In the genomic region with DNA sequence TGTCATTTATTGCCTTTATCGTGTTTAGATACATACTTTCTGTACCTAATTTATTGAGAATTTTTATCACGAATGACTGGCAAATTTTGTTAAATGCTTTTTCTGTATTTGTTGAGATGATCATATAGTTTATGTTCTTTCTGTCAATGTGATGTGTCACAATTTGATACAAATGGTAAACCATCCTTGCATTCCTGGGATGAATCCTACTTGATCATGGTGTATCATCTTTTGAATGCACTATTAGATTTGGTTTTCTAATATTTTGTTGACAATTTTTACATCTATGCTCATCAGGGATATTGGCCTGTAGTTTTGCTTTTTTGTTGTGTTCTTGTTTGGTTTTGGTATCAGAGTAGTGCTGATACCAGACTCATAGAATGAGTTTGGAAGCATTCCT, we compare ENCODE assay signal across 24 cellular contexts.
A peak's percentile ranks its signal among the peaks of the same experiment; 100 is the strongest.
DNase-seq lines count a peak whose midpoint lies in the region; ATAC-seq, FAIRE-seq and TF ChIP-seq lines count a peak whose summit lies in the region.
"Had no signal": no experiment of that assay in that cellular context is flagged by ENCODE, and none has a peak within 500 bp of the region (broad histone marks: within the 10 kb centered on the region; RNA-seq: fewer than 3 reads in every experiment).

No MANE protein-coding gene starts in this region.

- ATAC-seq in HepG2: no peak
- no peak for ATAC-seq in right lobe of liver
- ATAC-seq in K562: no peak
- ATAC-seq: CD8-positive, alpha-beta T cell; GM23338 had no signal

- CTCF ChIA-PET in HepG2 (lab: Yijun Ruan, JAX; ENCODE audit: low intra/inter-chr PET ratio, low total read pairs): no interaction called here
- CTCF ChIA-PET in K562 (lab: Yijun Ruan, JAX; ENCODE audit: low intra/inter-chr PET ratio): no interaction called here

- FAIRE-seq in HepG2 (lab: Jason Lieb, UNC) (no peak), K562 (lab: Jason Lieb, UNC) (no peak)
- FAIRE-seq: A204.1, G401.6, GM12892, GM19239 had no signal

- H3K27me3 ChIP-seq in HepG2 (ENCODE audit: control insufficient read depth in 1 of 2, insufficient read depth in 2 of 2, low read length in 2 of 2) (no peaks in the 10 kb centered on the region), right lobe of liver (no peaks in the 10 kb centered on the region), K562 (ENCODE audit: control insufficient read depth in 2 of 2, insufficient read depth in 2 of 2, low read length in 2 of 2) (no peaks in the 10 kb centered on the region), smooth muscle cell (ENCODE audit: low read depth) (no peaks in the 10 kb centered on the region)
- H3K27me3 ChIP-seq: BLaER1 had no signal

- H3K9me3 ChIP-seq in HepG2 (ENCODE audit: low read length): peaks cover 31% of the 10 kb centered on the region
- peaks cover 0 to 8% (median 0%) of the 10 kb centered on the region in 4 donors for H3K9me3 ChIP-seq in right lobe of liver
- no peaks in the 10 kb centered on the region for H3K9me3 ChIP-seq in K562 (replicated peaks; ENCODE audit: control insufficient read depth, insufficient read depth, low read depth, low read length)
- peaks cover 10% of the 10 kb centered on the region for H3K9me3 ChIP-seq in smooth muscle cell (replicated peaks; ENCODE audit: low read depth)

- H3K36me3 ChIP-seq in HepG2 (replicated peaks in 1 of 2; ENCODE audit: control insufficient read depth in 1 of 2, insufficient read depth in 2 of 2, low read length in 2 of 2) (no peaks in the 10 kb centered on the region), right lobe of liver (no peaks in the 10 kb centered on the region), K562 (ENCODE audit: control insufficient read depth, insufficient read depth, low read length) (no peaks in the 10 kb centered on the region), smooth muscle cell (ENCODE audit: low read depth) (peaks cover 5% of the 10 kb centered on the region)
- H3K36me3 ChIP-seq: BLaER1 had no signal

- H3K79me2 ChIP-seq in HepG2 (ENCODE audit: insufficient read depth, low read length): no peaks in the 10 kb centered on the region
- H3K79me2 ChIP-seq in K562 (ENCODE audit: control insufficient read depth, insufficient read depth, low read length): no peaks in the 10 kb centered on the region
- H3K79me2 ChIP-seq in smooth muscle cell (ENCODE audit: low read depth): no peaks in the 10 kb centered on the region

- in situ Hi-C loops in HepG2 (cut with HindIII; ENCODE audit: extremely low pct_ligation_motif_present, low pct_unique_long_range_greater_than_20kb) (no loop called here), K562 (cut with MboI) (no loop called here)

- intact Hi-C loops in HepG2 (cut with micrococcal nuclease; ENCODE audit: unreplicated experiment): loop anchor here (5.0 kb wide), 1 partner anchor 204 kb away; no protein-coding TSS in a partner anchor
- intact Hi-C loops in right lobe of liver (cut with DNase I): no loop called here
- intact Hi-C loops in K562 (cut with micrococcal nuclease): no loop called here
- intact Hi-C loops in activated T-helper 2 cell treated with anti-CD3 and anti-CD28 coated beads, Interferon-gamma antibody, Interleukin-2, Interleukin-4, amounts not matched to agents 10 μg/mL and 5 μg/mL and 100 μg/mL, durations not matched to agents 14 hours and 24 hours and 36 hours (cut with micrococcal nuclease): no loop called here

- H3K27ac ChIP-seq in HepG2 (ENCODE audit: extremely low read length, insufficient read depth, low read length) (no peak overlapping the region), right lobe of liver (no peak overlapping the region), K562 (ENCODE audit: extremely low read depth, low read depth, low read length) (no peak overlapping the region), smooth muscle cell (ENCODE audit: low read depth) (no peak overlapping the region)
- H3K27ac ChIP-seq: 22Rv1, BLaER1, C4-2B had no signal

- POLR2A ChIA-PET in HepG2 (lab: Yijun Ruan, JAX) (no interaction called here), K562 (lab: Yijun Ruan, JAX) (no interaction called here)

- TF ChIP-seq CTCF in HepG2 (CRISPR knock-in tag; IDR thresholded peaks at IDR 0.05) (no peak), right lobe of liver (IDR thresholded peaks at IDR 0.05) (no peak), K562 (IDR thresholded peaks at IDR 0.05 in 2 of 3, conservative IDR thresholded peaks at IDR 0.05 in 1 of 3; ENCODE audit: insufficient read depth in 2 of 3, low read depth in 1 of 3, low read length in 3 of 3) (no peak), smooth muscle cell (IDR thresholded peaks at IDR 0.05; ENCODE audit: borderline replicate concordance, insufficient read depth, poor library complexity, severe bottlenecking) (no peak)

- WGBS in HepG2 (ENCODE audit: low lambda C conversion rate): 92% methylated on average over 2 of the region's 2 CpGs
- WGBS in right lobe of liver (ENCODE audit: insufficient coverage, low coverage, low lambda C conversion rate, missing lambda C conversion rate): 78% methylated on average over 2 of the region's 2 CpGs
- WGBS in K562 (ENCODE audit: insufficient coverage, low coverage, missing lambda C conversion rate): 15% methylated on average over 2 of the region's 2 CpGs
- 94% methylated on average over 2 of the region's 2 CpGs for WGBS in smooth muscle cell (ENCODE audit: low lambda C conversion rate)

- DNase-seq in HepG2 (ENCODE audit: low spot score) (no peak), right lobe of liver (no peak), M059J (ENCODE audit: low read depth) (peak; percentile 3), K562 (ENCODE audit: extremely low read depth in 1 of 4, low spot score in 3 of 4) (no peak), GM19238 (ENCODE audit: insufficient read length, low spot score) (no peak), smooth muscle cell (lab: John Stamatoyannopoulos, UW; ENCODE audit: unreplicated experiment) (no peak)
- no peak for DNase-seq in activated CD8-positive, alpha-beta memory T cell treated with anti-CD3 and anti-CD28 coated beads, Interleukin-2, amount 50 U/mL, for 4 hours
- no peak for DNase-seq in activated T-helper 2 cell treated with anti-CD3 and anti-CD28 coated beads, Interferon-gamma antibody, Interleukin-2, Interleukin-4, amounts not matched to agents 10 μg/mL and 5 μg/mL and 100 μg/mL, durations not matched to agents 14 hours and 24 hours and 36 hours (ENCODE audit: low spot score)
- DNase-seq: Caco-2; CD4-positive, CD25-positive, alpha-beta regulatory T cell; CD8-positive, alpha-beta T cell; DMS153; DND-41; H9; HFFc6 had no signal

- H3K27me3 Mint-ChIP-seq in activated T-helper 2 cell treated with anti-CD3 and anti-CD28 coated beads, Interferon-gamma antibody, Interleukin-2, Interleukin-4, amounts not matched to agents 10 μg/mL and 5 μg/mL and 100 μg/mL, durations not matched to agents 14 hours and 24 hours and 36 hours (ENCODE audit: low read depth): no peaks in the 10 kb centered on the region
- H3K27me3 Mint-ChIP-seq: B cell; CD4-positive, CD25-positive, alpha-beta regulatory T cell had no signal

- H4K20me1 ChIP-seq in HepG2 (ENCODE audit: insufficient read depth, low read length) (no peaks in the 10 kb centered on the region), K562 (replicated peaks; ENCODE audit: control insufficient read depth, insufficient read depth, low read length) (no peaks in the 10 kb centered on the region), smooth muscle cell (ENCODE audit: low read depth) (no peaks in the 10 kb centered on the region)
- H4K20me1 ChIP-seq: BLaER1 had no signal

- H3K9me3 Mint-ChIP-seq in activated T-helper 2 cell treated with anti-CD3 and anti-CD28 coated beads, Interferon-gamma antibody, Interleukin-2, Interleukin-4, amounts not matched to agents 10 μg/mL and 5 μg/mL and 100 μg/mL, durations not matched to agents 14 hours and 24 hours and 36 hours: peaks cover 56% of the 10 kb centered on the region

- TF ChIP-seq EP300 in HepG2 (IDR thresholded peaks at IDR 0.05; ENCODE audit: low read depth in 2 of 2, low read length in 2 of 2) (no peak), HepG2 (CRISPR knock-in tag; IDR thresholded peaks at IDR 0.05; ENCODE audit: borderline replicate concordance) (no peak), K562 (IDR thresholded peaks at IDR 0.05; ENCODE audit: low read length) (no peak)

- no peak for TF ChIP-seq RAD21 in HepG2 (CRISPR knock-in tag; IDR thresholded peaks at IDR 0.05)
- no peak for TF ChIP-seq RAD21 in K562 (CRISPR knock-in tag; conservative IDR thresholded peaks at IDR 0.05 in 1 of 2, IDR thresholded peaks at IDR 0.05 in 1 of 2)

- H3K4me2 ChIP-seq in HepG2 (ENCODE audit: low read depth, low read length): no peak overlapping the region
- H3K4me2 ChIP-seq in K562 (ENCODE audit: insufficient read depth, low read length): no peak overlapping the region
- H3K4me2 ChIP-seq in smooth muscle cell: no peak overlapping the region
- H3K4me2 ChIP-seq: BLaER1, GM23338 had no signal

- H3K4me3 ChIP-seq in HepG2 (replicated peaks in 1 of 3; ENCODE audit: insufficient read depth in 1 of 3, low read depth in 2 of 3, low read length in 3 of 3): no peak overlapping the region
- H3K4me3 ChIP-seq in right lobe of liver: no peak overlapping the region
- H3K4me3 ChIP-seq in K562: no peak overlapping the region
- no peak overlapping the region for H3K4me3 ChIP-seq in smooth muscle cell
- H3K4me3 ChIP-seq: BLaER1, GM23338 had no signal

- H3K9ac ChIP-seq in HepG2 (ENCODE audit: insufficient read depth, low read depth, low read length) (no peak overlapping the region), K562 (ENCODE audit: insufficient read depth in 1 of 2, low read depth in 2 of 2, low read length in 2 of 2) (no peak overlapping the region), smooth muscle cell (ENCODE audit: low read depth) (no peak overlapping the region)
- H3K9ac ChIP-seq: BLaER1 had no signal

- peaks cover 17% of the 10 kb centered on the region for H3K4me1 ChIP-seq in HepG2 (ENCODE audit: insufficient read depth, low read length)
- H3K4me1 ChIP-seq in right lobe of liver: no peaks in the 10 kb centered on the region
- H3K4me1 ChIP-seq in K562 (replicated peaks in 1 of 2; ENCODE audit: control insufficient read depth in 2 of 2, insufficient read depth in 2 of 2, low read length in 2 of 2): no peaks in the 10 kb centered on the region
- no peaks in the 10 kb centered on the region for H3K4me1 ChIP-seq in smooth muscle cell (ENCODE audit: low read depth)
- H3K4me1 ChIP-seq: BLaER1, Caco-2 had no signal

- peaks cover 4% of the 10 kb centered on the region for H3K36me3 Mint-ChIP-seq in activated T-helper 2 cell treated with anti-CD3 and anti-CD28 coated beads, Interferon-gamma antibody, Interleukin-2, Interleukin-4, amounts not matched to agents 10 μg/mL and 5 μg/mL and 100 μg/mL, durations not matched to agents 14 hours and 24 hours and 36 hours (ENCODE audit: low read depth)

- no TSS peak for BruUV-seq in HepG2 (replicated peaks; lab: Mats Ljungman, UMichigan)
- BruUV-seq in K562 (replicated peaks; lab: Mats Ljungman, UMichigan): no TSS peak

- no peaks in the 10 kb centered on the region for H3F3A ChIP-seq in smooth muscle cell (ENCODE audit: low read depth)

- TF ChIP-seq POLR2A in HepG2 (IDR thresholded peaks at IDR 0.05; ENCODE audit: insufficient read depth in 1 of 2, low read depth in 2 of 2, low read length in 2 of 2): no peak
- TF ChIP-seq POLR2A in right lobe of liver (IDR thresholded peaks at IDR 0.05): no peak
- TF ChIP-seq POLR2A in K562 (conservative IDR thresholded peaks at IDR 0.05): no peak

- H3K4me3 Mint-ChIP-seq in activated T-helper 2 cell treated with anti-CD3 and anti-CD28 coated beads, Interferon-gamma antibody, Interleukin-2, Interleukin-4, amounts not matched to agents 10 μg/mL and 5 μg/mL and 100 μg/mL, durations not matched to agents 14 hours and 24 hours and 36 hours (ENCODE audit: low read depth): no peak overlapping the region
- H3K4me3 Mint-ChIP-seq: B cell; CD4-positive, CD25-positive, alpha-beta regulatory T cell; CD8-positive, alpha-beta T cell; GM23338; H9; HFFc6 had no signal

- no peak overlapping the region for H3K27ac Mint-ChIP-seq in activated T-helper 2 cell treated with anti-CD3 and anti-CD28 coated beads, Interferon-gamma antibody, Interleukin-2, Interleukin-4, amounts not matched to agents 10 μg/mL and 5 μg/mL and 100 μg/mL, durations not matched to agents 14 hours and 24 hours and 36 hours
- H3K27ac Mint-ChIP-seq: B cell; CD4-positive, CD25-positive, alpha-beta regulatory T cell; CD8-positive, alpha-beta T cell; GM23338; H9; HFFc6 had no signal

- H3K4me1 Mint-ChIP-seq in activated T-helper 2 cell treated with anti-CD3 and anti-CD28 coated beads, Interferon-gamma antibody, Interleukin-2, Interleukin-4, amounts not matched to agents 10 μg/mL and 5 μg/mL and 100 μg/mL, durations not matched to agents 14 hours and 24 hours and 36 hours (ENCODE audit: low read depth): no peaks in the 10 kb centered on the region
- H3K4me1 Mint-ChIP-seq: B cell, GM23338, H9 had no signal

- H2AFZ ChIP-seq in HepG2 (ENCODE audit: low read length) (no peak overlapping the region), K562 (ENCODE audit: low read depth, low read length) (no peak overlapping the region), smooth muscle cell (ENCODE audit: low read depth) (no peak overlapping the region)
- H2AFZ ChIP-seq: GM23338 had no signal

- no peaks in the 10 kb centered on the region for H3K9me1 ChIP-seq in K562 (ENCODE audit: control insufficient read depth, insufficient read depth, low read length)
